1 cellular context compared by ENCODE assay signal in the genomic region with DNA sequence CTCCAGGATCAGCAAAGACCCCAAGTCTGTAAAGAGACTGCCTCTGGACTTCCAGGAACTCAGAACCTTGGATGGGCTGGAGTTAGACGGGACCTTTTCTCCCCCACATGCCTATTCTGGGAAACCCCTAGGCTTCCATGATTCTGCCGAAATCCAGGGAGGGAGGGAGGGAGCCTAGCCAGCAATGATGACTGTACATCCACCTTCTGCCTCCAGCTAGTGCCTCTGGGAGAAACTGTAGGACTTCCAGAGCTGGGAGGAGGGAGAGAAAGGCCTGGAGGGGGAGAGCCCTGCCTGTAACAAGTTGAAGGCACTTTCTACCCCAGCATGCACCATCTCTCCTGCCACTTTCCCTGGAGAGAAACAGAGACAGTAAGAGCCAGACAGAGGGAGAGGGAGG.
TF ChIP-seq lines count a peak whose summit lies in the region.

No MANE protein-coding gene starts in this region.

TF ChIP-seq in K562, 482 proteins besides CTCF, POLR2A, EP300 and RAD21:
- TF ChIP-seq YBX1 (IDR thresholded peaks at IDR 0.05) (no peak), ESRRB (CRISPR knock-in tag; IDR thresholded peaks at IDR 0.05; ENCODE audit: borderline replicate concordance) (no peak), ZFP36 (IDR thresholded peaks at IDR 0.05; ENCODE audit: low read depth, low read length, partially characterized antibody) (no peak), SREBF2 (CRISPR knock-in tag; IDR thresholded peaks at IDR 0.05) (no peak), U2AF2 (optimal IDR thresholded peaks at IDR 0.05; ENCODE audit: low read depth, low read length) (no peak), ZNF133 (CRISPR knock-in tag; IDR thresholded peaks at IDR 0.05) (no peak), ZNF143 (CRISPR knock-in tag; IDR thresholded peaks at IDR 0.05) (no peak), SIX5 (IDR thresholded peaks at IDR 0.05; ENCODE audit: borderline replicate concordance in 1 of 2, insufficient read depth in 1 of 2, low read depth in 1 of 2, low read length in 2 of 2) (no peak), ZNF165 (CRISPR knock-in tag; IDR thresholded peaks at IDR 0.05; ENCODE audit: borderline replicate concordance) (no peak), JUND (IDR thresholded peaks at IDR 0.05; ENCODE audit: borderline replicate concordance, low read depth, low read length) (no peak), JUND (tag; IDR thresholded peaks at IDR 0.05; ENCODE audit: borderline replicate concordance, low read depth, low read length) (no peak), KAT8 (IDR thresholded peaks at IDR 0.05; ENCODE audit: low read depth) (no peak), PCBP1 (IDR thresholded peaks at IDR 0.05; ENCODE audit: low read depth, low read length, poor library complexity, severe bottlenecking) (no peak), GABPB1 (CRISPR knock-in tag; IDR thresholded peaks at IDR 0.05) (no peak), PHB2 (IDR thresholded peaks at IDR 0.05; ENCODE audit: low read depth) (no peak), PML (IDR thresholded peaks at IDR 0.05; ENCODE audit: low read length) (no peak), ZNF280A (IDR thresholded peaks at IDR 0.05; ENCODE audit: low read depth, partially characterized antibody) (no peak), ZBTB9 (CRISPR knock-in tag; IDR thresholded peaks at IDR 0.05) (no peak), CCNT2 (IDR thresholded peaks at IDR 0.05; ENCODE audit: borderline replicate concordance, extremely low read depth, insufficient read length, low read depth, low read length) (no peak)
- TF ChIP-seq, protein P1, sequence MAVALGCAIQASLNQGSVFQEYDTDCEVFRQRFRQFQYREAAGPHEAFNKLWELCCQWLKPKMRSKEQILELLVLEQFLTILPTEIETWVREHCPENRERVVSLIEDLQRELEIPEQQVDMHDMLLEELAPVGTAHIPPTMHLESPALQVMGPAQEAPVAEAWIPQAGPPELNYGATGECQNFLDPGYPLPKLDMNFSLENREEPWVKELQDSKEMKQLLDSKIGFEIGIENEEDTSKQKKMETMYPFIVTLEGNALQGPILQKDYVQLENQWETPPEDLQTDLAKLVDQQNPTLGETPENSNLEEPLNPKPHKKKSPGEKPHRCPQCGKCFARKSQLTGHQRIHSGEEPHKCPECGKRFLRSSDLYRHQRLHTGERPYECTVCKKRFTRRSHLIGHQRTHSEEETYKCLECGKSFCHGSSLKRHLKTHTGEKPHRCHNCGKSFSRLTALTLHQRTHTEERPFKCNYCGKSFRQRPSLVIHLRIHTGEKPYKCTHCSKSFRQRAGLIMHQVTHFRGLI (CRISPR knock-in tag; IDR thresholded peaks at IDR 0.05), result no peak
